Comparison of ENCODE assay signal across 3 cellular contexts in the genomic region with DNA sequence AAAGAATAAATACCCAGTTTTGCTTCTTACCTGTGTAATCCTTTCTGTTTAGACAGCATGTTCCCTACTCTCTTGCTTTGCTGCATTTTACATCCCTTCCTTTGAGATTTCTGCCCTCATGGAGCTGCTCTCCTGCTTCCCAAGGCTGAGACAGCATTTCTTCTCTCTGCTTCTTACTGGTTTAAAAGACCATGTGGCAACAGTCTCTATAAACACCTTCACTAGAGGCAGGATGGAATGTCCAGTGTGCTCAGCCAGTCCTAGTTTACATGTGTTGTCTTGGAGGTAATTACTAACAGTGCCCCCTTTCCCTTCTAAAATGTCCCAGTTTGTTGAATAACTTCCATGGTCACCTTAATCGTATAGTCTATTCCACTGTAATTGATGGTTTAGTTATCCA.
"Had no signal": no experiment of that assay in that cellular context is flagged by ENCODE, and none has a peak within 500 bp of the region (broad histone marks: within the 10 kb centered on the region; RNA-seq: fewer than 3 reads in every experiment).

No MANE protein-coding gene starts in this region.

- DNase-seq: GDM1, GF-D8 had no signal

- ATAC-seq: GM12878 had no signal

- H3K4me3 ChIP-seq: GM12878 had no signal
